Comparison of ENCODE assay signal across 28 cellular contexts in genomic region chr2:227130636-227131035, GRCh38. TPM values are rescaled to one million over a fixed set of nuclear protein-coding genes. Genes with fewer than 3 reads are reported as not detected.
"Had no signal": no experiment of that assay in that cellular context is flagged by ENCODE, and none has a peak within 500 bp of the region (broad histone marks: within the 10 kb centered on the region; RNA-seq: fewer than 3 reads in every experiment).

No MANE protein-coding gene starts in this region.

- H3K9me3 ChIP-seq: adrenal gland, body of pancreas, breast epithelium, SJCRH30 had no signal

- H3K4me3 ChIP-seq: adrenal gland, body of pancreas, breast epithelium, SJCRH30, SK-N-MC had no signal

- ATAC-seq: activated CD4-positive, alpha-beta T cell treated with anti-CD3 and anti-CD28 coated beads for 36 hours; activated CD4-positive, CD25-positive, alpha-beta regulatory T cell treated with anti-CD3 and anti-CD28 coated beads, Interleukin-2, amount 50 U/mL, for 24 hours; activated CD8-positive, alpha-beta T cell treated with anti-CD3 and anti-CD28 coated beads, Interleukin-2, amount 10 ng/mL, durations not matched to agents 7 days and 5 days; activated T-cell treated with anti-CD3 and anti-CD28 coated beads, Interleukin-2, amount 50 U/mL, for 4 hours had no signal

- H3K27ac ChIP-seq: adrenal gland, body of pancreas, breast epithelium, SJCRH30, SK-N-MC had no signal

- FAIRE-seq: astrocyte, TTC549 had no signal

- H3K36me3 ChIP-seq: adrenal gland, breast epithelium, SJCRH30 had no signal

- DNase-seq: activated CD4-positive, alpha-beta T cell treated with anti-CD3 and anti-CD28 coated beads for 36 hours; activated CD4-positive, alpha-beta T cell treated with anti-CD3 and anti-CD28 coated beads, Interleukin-2, amount 10 ng/mL, durations not matched to agents 7 days and 5 days; activated CD4-positive, alpha-beta T cell treated with anti-CD3 and anti-CD28 coated beads, Interleukin-2, amount 50 U/mL, for 48 hours; activated CD8-positive, alpha-beta T cell treated with anti-CD3 and anti-CD28 coated beads, Interleukin-2, amount 10 ng/mL, durations not matched to agents 7 days and 5 days; activated gamma-delta T cell treated with Interleukin-2 at 50 U/mL for 16 hours; activated naive CD4-positive, alpha-beta T cell treated with anti-CD3 and anti-CD28 coated beads for 36 hours; activated T-cell treated with anti-CD3 and anti-CD28 coated beads for 4 hours; activated T-cell treated with anti-CD3 and anti-CD28 coated beads, Interleukin-2, amount 50 U/mL, for 4 hours; adrenal gland; body of pancreas; Karpas-422; NCI-H1105; NCI-H1417 treated with DMSO at 0.1 percent for 48 hours; NCI-H187 treated with DMSO at 0.1 percent for 48 hours; NCI-H2081; NCI-H446; NCI-H774; OCI-M1; SHP77; SJCRH30 had no signal

- H3K4me1 ChIP-seq: body of pancreas, breast epithelium had no signal

- H3K27me3 ChIP-seq: adrenal gland, body of pancreas, breast epithelium, SJCRH30 had no signal

RNA-seq across cellular contexts. Expression of gene COL4A4, which starts 33.4 kb away (rescaled TPM):
- total RNA-seq: activated CD4-positive, alpha-beta T cell treated with anti-CD3 and anti-CD28 coated beads for 36 hours; activated CD8-positive, alpha-beta T cell treated with anti-CD3 and anti-CD28 coated beads, Interleukin-2, amount 10 ng/mL, durations not matched to agents 7 days and 5 days; activated naive CD4-positive, alpha-beta T cell treated with anti-CD3 and anti-CD28 coated beads for 36 hours; activated naive CD4-positive, alpha-beta T cell treated with anti-CD3 and anti-CD28 coated beads, Interleukin-2, amount 50 U/mL, for 72 hours; activated T-helper 1 cell treated with anti-CD3 and anti-CD28 coated beads, Interleukin-12 subunit alpha, Interleukin-12 subunit beta, Interleukin-2, Interleukin-4 antibody, amounts not matched to agents 30 ng/mL and 10 ng/mL and 1 ng/mL, durations not matched to agents 14 hours and 24 hours and 36 hours; SJCRH30; T-helper 1 cell treated with Interleukin-12 subunit alpha and Interleukin-12 subunit beta and Interleukin-4 antibody, amounts not matched to agents 30 ng/mL and 1 ng/mL, for 36 hours had no signal

RNA-seq across cellular contexts. Expression of gene COL4A3, which starts 33.8 kb away (rescaled TPM):
- total RNA-seq: activated CD4-positive, alpha-beta T cell treated with anti-CD3 and anti-CD28 coated beads for 36 hours; activated CD4-positive, alpha-beta T cell treated with anti-CD3 and anti-CD28 coated beads, Interleukin-2, amount 10 ng/mL, durations not matched to agents 7 days and 5 days; activated CD8-positive, alpha-beta T cell treated with anti-CD3 and anti-CD28 coated beads, Interleukin-2, amount 10 ng/mL, durations not matched to agents 7 days and 5 days; activated naive CD4-positive, alpha-beta T cell treated with anti-CD3 and anti-CD28 coated beads for 36 hours; activated naive CD4-positive, alpha-beta T cell treated with anti-CD3 and anti-CD28 coated beads, Interleukin-2, amount 50 U/mL, for 72 hours; activated T-helper 1 cell treated with anti-CD3 and anti-CD28 coated beads, Interleukin-12 subunit alpha, Interleukin-12 subunit beta, Interleukin-2, Interleukin-4 antibody, amounts not matched to agents 30 ng/mL and 10 ng/mL and 1 ng/mL, durations not matched to agents 14 hours and 24 hours and 36 hours; astrocyte; T-helper 1 cell treated with Interleukin-12 subunit alpha and Interleukin-12 subunit beta and Interleukin-4 antibody, amounts not matched to agents 30 ng/mL and 1 ng/mL, for 36 hours had no signal
